Comparison of ENCODE assay signal across 8 cellular contexts in genomic region chr1:207050428-207050767, GRCh38. TPM values are rescaled to one million over a fixed set of nuclear protein-coding genes. Genes with fewer than 3 reads are reported as not detected.
DNase-seq lines count a peak whose midpoint lies in the region; ATAC-seq, FAIRE-seq and TF ChIP-seq lines count a peak whose summit lies in the region.

No MANE protein-coding gene starts in this region.

- H3K4me1 ChIP-seq in ACC112 (ENCODE audit: control insufficient read depth, insufficient read depth, low read length, unreplicated experiment) (peaks cover 45% of the 10 kb centered on the region), kidney (ENCODE audit: control insufficient read depth in 1 of 2, insufficient read depth in 1 of 2, low read depth in 1 of 2, low read length in 2 of 2) (peaks cover 9 to 20% of the 10 kb centered on the region in 2 donors)

- peak overlapping the region; percentile 88 for H2AFZ ChIP-seq in ACC112 (ENCODE audit: low read length, unreplicated experiment)

- TF ChIP-seq CTCF in kidney (IDR thresholded peaks at IDR 0.05; ENCODE audit: borderline replicate concordance, extremely low read depth, insufficient read depth), result no peak

- peak overlapping the region; percentile 74 to 88 for H3K9ac ChIP-seq in kidney (ENCODE audit: low read length in 2 of 2)

- peak; percentile 2 for ATAC-seq in HG03520 (IDR thresholded peaks at IDR 0.05; ENCODE audit: unreplicated experiment)

- H3K79me2 ChIP-seq in ACC112 (ENCODE audit: control insufficient read depth, insufficient read depth, low read length, unreplicated experiment), result peaks cover 52% of the 10 kb centered on the region

- no peak for FAIRE-seq in kidney (lab: Jason Lieb, UNC)
- FAIRE-seq in GM12892 (lab: Jason Lieb, UNC), result no peak

- DNase-seq in amniotic epithelial cell (ENCODE audit: low read depth) (peak; percentile 3), kidney (no peak), DMS79 treated with DMSO at 0.1 percent for 48 hours (lab: John Stamatoyannopoulos, UW) (no peak), GM12892 (ENCODE audit: insufficient read length) (no peak), NOMO-1 treated with DMSO at 0.1 percent for 48 hours (lab: John Stamatoyannopoulos, UW; ENCODE audit: unreplicated experiment) (no peak)

- H3K27me3 ChIP-seq in ACC112 (ENCODE audit: insufficient read depth, low read length), result no peaks in the 10 kb centered on the region

- H3K4me3 ChIP-seq in ACC112 (ENCODE audit: low read depth, low read length) (peak overlapping the region; percentile 93), kidney (ENCODE audit: low read length in 2 of 2) (peak overlapping the region; percentile 79 to 96)

- intact Hi-C loops in kidney (cut with DNase I), result no loop called here

- TF ChIP-seq POLR2A in GM12892 (IDR thresholded peaks at IDR 0.05; ENCODE audit: low read depth, low read length), result no peak

- H3K9me3 ChIP-seq in kidney (ENCODE audit: control insufficient read depth in 1 of 2, low read length in 2 of 2), result no peaks in the 10 kb centered on the region

- H3K27ac ChIP-seq in ACC112 (ENCODE audit: low read depth, low read length) (peak overlapping the region; percentile 84), kidney (ENCODE audit: low read depth in 2 of 2, low read length in 2 of 2) (peak overlapping the region; percentile 98 to 99), temporal lobe (ENCODE audit: low read depth, low read length) (peak overlapping the region; percentile 84)

- H3K36me3 ChIP-seq in ACC112 (ENCODE audit: insufficient read depth, low read length) (peaks cover 31% of the 10 kb centered on the region), kidney (ENCODE audit: control insufficient read depth in 1 of 2, insufficient read depth in 2 of 2, low read length in 2 of 2) (peaks cover 10 to 11% of the 10 kb centered on the region in 2 donors)

RNA-seq across cellular contexts. Expression of gene YOD1, which starts 0.6 kb away (rescaled TPM):
- total RNA-seq in kidney (6.2 TPM), temporal lobe (14.8 TPM)
- 2.7 TPM for polyA plus RNA-seq in kidney (ENCODE audit: insufficient read depth, low read depth, low replicate concordance)
- 4.4 TPM for polyA plus RNA-seq in GM12892 (2012; ENCODE audit: missing spikeins)

RNA-seq across cellular contexts. Expression of gene PFKFB2, which starts 2.7 kb away (rescaled TPM):
- total RNA-seq in kidney (20.6 TPM), temporal lobe (6.4 TPM)
- polyA plus RNA-seq in kidney (ENCODE audit: insufficient read depth, low read depth, low replicate concordance), result 21.7 TPM
- 3.0 TPM for polyA plus RNA-seq in GM12892 (2012; ENCODE audit: missing spikeins)

RNA-seq across cellular contexts. Expression of gene C1orf116, which starts 17.8 kb away (rescaled TPM):
- total RNA-seq in kidney, result 19.6 TPM
- 11.9 TPM for polyA plus RNA-seq in kidney (ENCODE audit: insufficient read depth, low read depth, low replicate concordance)
- total RNA-seq in temporal lobe, result under 0.01 TPM
- not detected for polyA plus RNA-seq in GM12892 (2012; ENCODE audit: missing spikeins)

RNA-seq across cellular contexts. Expression of gene C4BPB, which starts 38.3 kb away (rescaled TPM):
- total RNA-seq in kidney, result 1.3 TPM
- 0.49 TPM for polyA plus RNA-seq in kidney (ENCODE audit: insufficient read depth, low read depth, low replicate concordance)
- not detected for total RNA-seq in temporal lobe
- polyA plus RNA-seq in GM12892 (2012; ENCODE audit: missing spikeins), result 0.53 TPM

RNA-seq across cellular contexts. Expression of gene C4BPA, which starts 53.6 kb away (rescaled TPM):
- total RNA-seq in kidney, result 45.7 TPM
- polyA plus RNA-seq in kidney (ENCODE audit: insufficient read depth, low read depth, low replicate concordance), result not detected
- total RNA-seq in temporal lobe, result not detected
- not detected for polyA plus RNA-seq in GM12892 (2012; ENCODE audit: missing spikeins)

Comparison
In these comparisons a context has a peak if more than half of its experiments do, and no peak if none do; other contexts are left out.
1. RNA of gene C1orf116, which starts 17.8 kb away (total RNA-seq): 19.6 TPM in kidney (single experiment); under 0.01 TPM in temporal lobe (single experiment); every median in the first group is over 10 times any median in the second.
2. Peak in every context shown above with its lines, with median percentiles within 50 percentile points of each other: H3K27ac ChIP-seq.